ENCODE assay signal across 18 cellular contexts in genomic region chr1:219726480-219727272, GRCh38.
DNase-seq lines count a peak whose midpoint lies in the region; ATAC-seq and TF ChIP-seq lines count a peak whose summit lies in the region.
"Had no signal": no experiment of that assay in that cellular context is flagged by ENCODE, and none has a peak within 500 bp of the region (broad histone marks: within the 10 kb centered on the region; RNA-seq: fewer than 3 reads in every experiment).

No MANE protein-coding gene starts in this region.

- H3K23ac ChIP-seq in mesenchymal stem cell (ENCODE audit: low read length in 2 of 2), result no peak overlapping the region

- TF ChIP-seq CTCF in HEK293 (tag by site-specific recombination; IDR thresholded peaks at IDR 0.05) (no peak), PC-3 (conservative IDR thresholded peaks at IDR 0.05; ENCODE audit: low read depth, low read length) (no peak)

- H4K20me1 ChIP-seq in PC-3 (ENCODE audit: low read length), result no peaks in the 10 kb centered on the region
- H4K20me1 ChIP-seq: BLaER1 treated with 17β-estradiol and CSF1 and Interleukin-3, amounts not matched to agents 10 nM and 100 nM had no signal

- DNase-seq in DMS53 (lab: John Stamatoyannopoulos, UW) (peak; percentile 41), DMS53 treated with DMSO at 0.1 percent for 48 hours (lab: John Stamatoyannopoulos, UW; ENCODE audit: unreplicated experiment) (no peak), PC-3 (peak; percentile 23), H7 (no peak), erythroblast (lab: John Stamatoyannopoulos, UW) (no peak), mesenchymal stem cell (no peak)
- DNase-seq: 8988T; ACHN; AML-193; BE2C; CD4-positive, alpha-beta T cell; CD8-positive, alpha-beta memory T cell; DND-41; GOT3; HCEC 1CT had no signal

- H2BK5ac ChIP-seq in mesenchymal stem cell (ENCODE audit: low read depth, low read length, poor library complexity, severe bottlenecking), result no peak overlapping the region

- H2BK120ac ChIP-seq in mesenchymal stem cell (ENCODE audit: low read depth, low read length), result no peak overlapping the region

- intact Hi-C loops in PC-3 (cut with micrococcal nuclease), result no loop called here

- H4K91ac ChIP-seq in mesenchymal stem cell (ENCODE audit: low read length), result no peak overlapping the region

- H3K4ac ChIP-seq in mesenchymal stem cell (ENCODE audit: low read depth in 1 of 2, low read length in 2 of 2), result no peak overlapping the region

- TF ChIP-seq POLR2A in erythroblast (IDR thresholded peaks at IDR 0.05; ENCODE audit: low read length), result no peak

- H3K4me3 ChIP-seq in HEK293 (ENCODE audit: low read depth, low read length), result no peak overlapping the region
- H3K4me3 ChIP-seq in PC-3 (ENCODE audit: low read length), result no peak overlapping the region
- no peak overlapping the region for H3K4me3 ChIP-seq in H7 (ENCODE audit: insufficient read depth, low read depth, low read length)
- no peak overlapping the region for H3K4me3 ChIP-seq in mesenchymal stem cell (ENCODE audit: insufficient read depth in 1 of 2, low read depth in 1 of 2, low read length in 2 of 2)
- H3K4me3 ChIP-seq: A549; BLaER1 treated with 17β-estradiol and CSF1 and Interleukin-3, amounts not matched to agents 10 nM and 100 nM had no signal

- H3K14ac ChIP-seq in mesenchymal stem cell (ENCODE audit: low read length in 2 of 2), result no peak overlapping the region

- H3K27ac ChIP-seq in HEK293 (ENCODE audit: extremely low read depth, low read depth, low read length) (no peak overlapping the region), PC-3 (ENCODE audit: low read length) (no peak overlapping the region), mesenchymal stem cell (ENCODE audit: low read length, poor library complexity, severe bottlenecking) (no peak overlapping the region)
- H3K27ac ChIP-seq: A549; BLaER1 treated with 17β-estradiol and CSF1 and Interleukin-3, amounts not matched to agents 10 nM and 100 nM had no signal

- CTCF ChIA-PET in HEK293 (lab: Yijun Ruan, JAX), result no interaction called here
- CTCF ChIA-PET in PC-3 (lab: Charles Lee), result no interaction called here

- H3K9me2 ChIP-seq in PC-3 (replicated peaks; ENCODE audit: low read length), result no peaks in the 10 kb centered on the region

- no peak for ATAC-seq in PC-3
- ATAC-seq: A549 had no signal

- no peak overlapping the region for H2BK12ac ChIP-seq in mesenchymal stem cell (ENCODE audit: low read length in 2 of 2)

- no peak overlapping the region for H2AK5ac ChIP-seq in mesenchymal stem cell (ENCODE audit: low read length, severe bottlenecking)

- H3K4me2 ChIP-seq in PC-3 (ENCODE audit: low read length) (no peak overlapping the region), mesenchymal stem cell (ENCODE audit: low read length, poor library complexity, severe bottlenecking) (no peak overlapping the region)
- H3K4me2 ChIP-seq: A549; BLaER1 treated with 17β-estradiol and CSF1 and Interleukin-3, amounts not matched to agents 10 nM and 100 nM had no signal

- no peaks in the 10 kb centered on the region for H3F3A ChIP-seq in PC-3 (ENCODE audit: low read length, unreplicated experiment)

- H3K4me1 ChIP-seq in HEK293 (ENCODE audit: control insufficient read depth, insufficient read depth, low read length) (no peaks in the 10 kb centered on the region), PC-3 (ENCODE audit: insufficient read depth, low read length) (peaks cover 6% of the 10 kb centered on the region), mesenchymal stem cell (ENCODE audit: control insufficient read depth, insufficient read depth, low read depth, low read length) (no peaks in the 10 kb centered on the region)
- H3K4me1 ChIP-seq: A549; BE2C; BLaER1 treated with 17β-estradiol and CSF1 and Interleukin-3, amounts not matched to agents 10 nM and 100 nM had no signal

- H2AFZ ChIP-seq in PC-3 (ENCODE audit: low read length) (no peak overlapping the region), mesenchymal stem cell (ENCODE audit: low read depth, low read length) (no peak overlapping the region)

- H3K27me3 ChIP-seq in PC-3 (ENCODE audit: low read length) (no peaks in the 10 kb centered on the region), H7 (ENCODE audit: control insufficient read depth, insufficient read depth, low read length) (no peaks in the 10 kb centered on the region), mesenchymal stem cell (ENCODE audit: control insufficient read depth in 1 of 2, insufficient read depth in 1 of 2, low read length in 2 of 2) (no peaks in the 10 kb centered on the region)
- H3K27me3 ChIP-seq: BE2C; BLaER1 treated with 17β-estradiol and CSF1 and Interleukin-3, amounts not matched to agents 10 nM and 100 nM had no signal

- no peaks in the 10 kb centered on the region for H3K79me2 ChIP-seq in PC-3 (ENCODE audit: low read length)

- H4K8ac ChIP-seq in mesenchymal stem cell (ENCODE audit: low read length), result no peak overlapping the region

- no peak overlapping the region for H3K18ac ChIP-seq in mesenchymal stem cell (ENCODE audit: low read depth in 1 of 2, low read length in 2 of 2)

- POLR2A ChIA-PET in HEK293 (lab: Yijun Ruan, JAX) (no interaction called here), PC-3 (lab: Charles Lee; ENCODE audit: unreplicated experiment) (no interaction called here)

- no peaks in the 10 kb centered on the region for H3K36me3 ChIP-seq in HEK293 (ENCODE audit: control insufficient read depth in 2 of 2, insufficient read depth in 1 of 2, low read length in 2 of 2)
- peaks cover 11% of the 10 kb centered on the region; the same call in 1 of the 2 replicates for H3K36me3 ChIP-seq in PC-3 (ENCODE audit: low read depth, low read length)
- no peaks in the 10 kb centered on the region for H3K36me3 ChIP-seq in H7 (replicated peaks; ENCODE audit: control insufficient read depth, insufficient read depth, low read length)
- H3K36me3 ChIP-seq in mesenchymal stem cell (ENCODE audit: control insufficient read depth in 1 of 2, insufficient read depth in 2 of 2, low read depth in 1 of 2, low read length in 2 of 2), result no peaks in the 10 kb centered on the region
- H3K36me3 ChIP-seq: BE2C; BLaER1 treated with 17β-estradiol and CSF1 and Interleukin-3, amounts not matched to agents 10 nM and 100 nM had no signal

- no peaks in the 10 kb centered on the region for H3K79me1 ChIP-seq in mesenchymal stem cell (replicated peaks; ENCODE audit: low read length, poor library complexity, severe bottlenecking)

- H3K9me3 ChIP-seq in HEK293 (ENCODE audit: control insufficient read depth, insufficient read depth, low read depth, low read length) (no peaks in the 10 kb centered on the region), PC-3 (ENCODE audit: low read length) (peaks cover 16% of the 10 kb centered on the region), mesenchymal stem cell (ENCODE audit: control insufficient read depth, low read length) (peaks cover 41% of the 10 kb centered on the region)
- H3K9me3 ChIP-seq: BE2C had no signal

- no peak overlapping the region for H2BK15ac ChIP-seq in mesenchymal stem cell (ENCODE audit: low read depth, poor library complexity, severe bottlenecking)

- no TSS peak for BruUV-seq in PC-3 (replicated peaks; lab: Mats Ljungman, UMichigan)

- WGBS in mesenchymal stem cell, result no CpG with 5 or more reads among the region's 1 CpG

- H3K9ac ChIP-seq in PC-3 (ENCODE audit: low read length) (no peak overlapping the region), mesenchymal stem cell (ENCODE audit: low read length) (no peak overlapping the region)
- H3K9ac ChIP-seq: BLaER1 treated with 17β-estradiol and CSF1 and Interleukin-3, amounts not matched to agents 10 nM and 100 nM had no signal

TF ChIP-seq in HEK293, 187 proteins besides CTCF, POLR2A, EP300 and RAD21 (continues in another document):
- TF ChIP-seq ZNF626 (tag by site-specific recombination; IDR thresholded peaks at IDR 0.05) (peak; percentile 63; the same call in 1 of the 2 replicates), ZNF791 (tag by site-specific recombination; IDR thresholded peaks at IDR 0.05) (peak; percentile 91), SP3 (tag by site-specific recombination; IDR thresholded peaks at IDR 0.05) (no peak), TRIM28 (IDR thresholded peaks at IDR 0.05; ENCODE audit: borderline replicate concordance, low read length) (peak; percentile 60; the same call in 1 of the 2 replicates), GLIS1 (tag by site-specific recombination; IDR thresholded peaks at IDR 0.05) (no peak), ZFHX2 (tag by site-specific recombination; conservative IDR thresholded peaks at IDR 0.05) (no peak), ZNF362 (tag by site-specific recombination; IDR thresholded peaks at IDR 0.05) (no peak), SETDB1 (IDR thresholded peaks at IDR 0.05; ENCODE audit: insufficient read length, low read length) (peak; percentile 99), ZNF677 (tag by site-specific recombination; IDR thresholded peaks at IDR 0.05) (no peak), ZNF549 (tag by site-specific recombination; IDR thresholded peaks at IDR 0.05) (0 out of 2 replicates have a peak, but pooled peaks have one; percentile 30), ZNF555 (tag by site-specific recombination; conservative IDR thresholded peaks at IDR 0.05) (0 out of 2 replicates have a peak, but pooled peaks have one; percentile 4)

Comparison
In these comparisons a context has a peak if more than half of its experiments do, and no peak if none do; other contexts are left out.
1. DNase-seq: peak in DMS53 (single experiment) and PC-3 (single experiment); none in DMS53 treated with DMSO at 0.1 percent for 48 hours (single experiment), H7 (single experiment), erythroblast (0 of 2) and mesenchymal stem cell (single experiment).